ENCODE assay signal across 16 cellular contexts in the genomic region with DNA sequence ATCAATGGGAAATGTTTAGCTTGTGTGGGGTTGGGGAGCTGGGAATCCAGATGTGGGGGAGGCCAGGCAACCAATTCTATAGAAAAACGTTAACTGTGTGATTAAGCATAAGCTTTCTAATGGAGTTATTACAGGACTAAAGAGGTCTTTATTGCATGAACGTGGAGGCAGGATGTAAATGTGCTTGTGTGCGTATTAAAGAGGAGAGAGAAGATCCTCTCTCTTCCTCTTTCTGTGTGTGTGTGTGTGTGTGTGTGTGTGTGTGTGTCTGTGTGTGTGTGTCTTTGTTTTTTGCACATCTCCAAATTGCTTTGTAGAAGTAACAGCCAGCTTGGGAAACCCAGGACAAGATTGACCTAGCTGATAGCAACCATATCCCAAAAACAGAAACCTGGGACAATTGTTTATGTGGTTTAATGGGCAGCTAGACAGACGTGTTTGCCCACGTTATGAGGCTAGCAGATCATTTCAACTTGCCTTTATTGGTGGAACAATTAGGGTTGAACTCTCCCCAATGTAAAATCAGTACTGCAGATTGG.
"Had no signal": no experiment of that assay in that cellular context is flagged by ENCODE, and none has a peak within 500 bp of the region (broad histone marks: within the 10 kb centered on the region; RNA-seq: fewer than 3 reads in every experiment).

No MANE protein-coding gene starts in this region.

- ATAC-seq: activated T-cell treated with anti-CD3 and anti-CD28 coated beads, Interleukin-2, amount 50 U/mL, for 72 hours; naive thymus-derived CD8-positive, alpha-beta T cell; stimulated activated effector memory CD8-positive, alpha-beta T cell treated with anti-CD3 and anti-CD28 coated beads, Interleukin-12 subunit alpha, Interleukin-12 subunit beta, amount 100 ng/mL, for 72 hours had no signal

- H3K4me1 Mint-ChIP-seq: activated CD4-positive, alpha-beta T cell treated with anti-CD3 and anti-CD28 coated beads, Interleukin-2, amount 10 ng/mL, durations not matched to agents 24 days and 14 days; naive thymus-derived CD8-positive, alpha-beta T cell; stimulated activated effector memory CD8-positive, alpha-beta T cell treated with anti-CD3 and anti-CD28 coated beads, Interleukin-12 subunit alpha, Interleukin-12 subunit beta, amount 100 ng/mL, for 72 hours had no signal

- H3K27ac Mint-ChIP-seq: activated CD4-positive, alpha-beta T cell treated with anti-CD3 and anti-CD28 coated beads, Interleukin-2, amount 10 ng/mL, durations not matched to agents 24 days and 14 days; activated naive CD8-positive, alpha-beta T cell; activated T-cell treated with anti-CD3 and anti-CD28 coated beads, Interleukin-2, amount 50 U/mL, for 72 hours; naive thymus-derived CD8-positive, alpha-beta T cell; stimulated activated effector memory CD8-positive, alpha-beta T cell treated with anti-CD3 and anti-CD28 coated beads, Interleukin-12 subunit alpha, Interleukin-12 subunit beta, amount 100 ng/mL, for 72 hours had no signal

- H3K36me3 Mint-ChIP-seq: activated naive CD8-positive, alpha-beta T cell; naive thymus-derived CD8-positive, alpha-beta T cell; stimulated activated effector memory CD8-positive, alpha-beta T cell treated with anti-CD3 and anti-CD28 coated beads, Interleukin-12 subunit alpha, Interleukin-12 subunit beta, amount 100 ng/mL, for 72 hours had no signal

- H3K4me3 Mint-ChIP-seq: activated CD4-positive, alpha-beta T cell treated with anti-CD3 and anti-CD28 coated beads, Interleukin-2, amount 10 ng/mL, durations not matched to agents 24 days and 14 days; activated naive CD8-positive, alpha-beta T cell; activated T-cell treated with anti-CD3 and anti-CD28 coated beads, Interleukin-2, amount 50 U/mL, for 72 hours; naive thymus-derived CD8-positive, alpha-beta T cell; stimulated activated effector memory CD8-positive, alpha-beta T cell treated with anti-CD3 and anti-CD28 coated beads, Interleukin-12 subunit alpha, Interleukin-12 subunit beta, amount 100 ng/mL, for 72 hours had no signal

- H3K9me3 Mint-ChIP-seq: activated CD4-positive, alpha-beta T cell treated with anti-CD3 and anti-CD28 coated beads, Interleukin-2, amount 10 ng/mL, durations not matched to agents 24 days and 14 days; activated T-cell treated with anti-CD3 and anti-CD28 coated beads, Interleukin-2, amount 50 U/mL, for 72 hours; stimulated activated effector memory CD8-positive, alpha-beta T cell treated with anti-CD3 and anti-CD28 coated beads, Interleukin-12 subunit alpha, Interleukin-12 subunit beta, amount 100 ng/mL, for 72 hours had no signal

- DNase-seq: activated CD4-positive, alpha-beta T cell treated with anti-CD3 and anti-CD28 coated beads, Interleukin-2, amount 10 ng/mL, durations not matched to agents 24 days and 14 days; activated CD4-positive, CD25-positive, alpha-beta regulatory T cell; activated CD8-positive, alpha-beta memory T cell treated with anti-CD3 and anti-CD28 coated beads, Interleukin-2, amount 50 U/mL, for 48 hours; activated gamma-delta T cell; activated T-cell treated with anti-CD3 and anti-CD28 coated beads, Interleukin-2, amount 50 U/mL, for 72 hours; amniotic stem cell; caudate nucleus; colonic mucosa; hippocampal formation; kidney; left ventricle myocardium inferior; naive thymus-derived CD8-positive, alpha-beta T cell; posterior cingulate gyrus; retina had no signal

- H3K27me3 Mint-ChIP-seq: activated CD4-positive, alpha-beta T cell treated with anti-CD3 and anti-CD28 coated beads, Interleukin-2, amount 10 ng/mL, durations not matched to agents 24 days and 14 days had no signal
